ENCODE assay signal across 29 cellular contexts in genomic region chrX:34584781-34585180, GRCh38.
"Had no signal": no experiment of that assay in that cellular context is flagged by ENCODE, and none has a peak within 500 bp of the region (broad histone marks: within the 10 kb centered on the region; RNA-seq: fewer than 3 reads in every experiment).

No MANE protein-coding gene starts in this region.

- ATAC-seq: activated CD8-positive, alpha-beta memory T cell treated with anti-CD3 and anti-CD28 coated beads, Interleukin-2, amount 10 ng/mL, durations not matched to agents 7 days and 5 days; activated naive CD4-positive, alpha-beta T cell treated with anti-CD3 and anti-CD28 coated beads, Interleukin-2, amount 50 U/mL, for 72 hours; activated naive CD8-positive, alpha-beta T cell treated with anti-CD3 and anti-CD28 coated beads, Interleukin-2, amount 50 U/mL, for 24 hours; T-helper 17 cell had no signal

- H3K27ac ChIP-seq: ascending aorta, cardiac muscle cell, KMS-11, Peyer's patch, RWPE1, SJSA1 had no signal

- H3K36me3 Mint-ChIP-seq: activated CD8-positive, alpha-beta memory T cell treated with anti-CD3 and anti-CD28 coated beads, Interleukin-2, amount 10 ng/mL, durations not matched to agents 7 days and 5 days; activated naive CD4-positive, alpha-beta T cell treated with anti-CD3 and anti-CD28 coated beads, Interleukin-2, amount 50 U/mL, for 72 hours had no signal

- DNase-seq: activated B cell treated with CpG ODN at 0.5 μM for 24 hours; activated CD4-positive, alpha-beta T cell treated with anti-CD3 and anti-CD28 coated beads for 1 hour; activated CD4-positive, alpha-beta T cell treated with anti-CD3 and anti-CD28 coated beads, Interleukin-2, amount 10 ng/mL, durations not matched to agents 24 days and 14 days; activated CD4-positive, alpha-beta T cell treated with anti-CD3 and anti-CD28 coated beads, Interleukin-2, amount 50 U/mL, for 48 hours; activated CD8-positive, alpha-beta memory T cell treated with anti-CD3 and anti-CD28 coated beads, Interleukin-2, amount 10 ng/mL, durations not matched to agents 7 days and 5 days; activated effector memory CD4-positive, alpha-beta T cell treated with anti-CD3 and anti-CD28 coated beads, Interleukin-2, amount 50 U/mL, for 16 hours; activated naive CD4-positive, alpha-beta T cell treated with Interleukin-2 at 50 U/mL for 16 hours; activated naive CD8-positive, alpha-beta T cell treated with anti-CD3 and anti-CD28 coated beads, Interleukin-2, amount 50 U/mL, for 24 hours; activated T-cell treated with anti-CD3 and anti-CD28 coated beads, Interleukin-2, amount 50 U/mL, for 24 hours; amniotic stem cell; MG63; NCI-H1105; NCI-H1436; NCI-H1694 treated with DMSO at 0.1 percent for 48 hours; NCI-H2029 treated with DMSO at 0.1 percent for 48 hours; NCI-H510A treated with DMSO at 0.1 percent for 48 hours; NCI-H69; Peyer's patch; Right ventricle myocardium superior; T-helper 17 cell; T-helper 9 cell had no signal

- H3K9ac ChIP-seq: KMS-11 had no signal

- H3K27me3 ChIP-seq: ascending aorta, cardiac muscle cell, MG63, Peyer's patch, SJSA1 had no signal

- H3K4me2 ChIP-seq: KMS-11 had no signal

- H3K4me3 Mint-ChIP-seq: activated B cell treated with CpG ODN at 0.5 μM for 24 hours; activated CD4-positive, alpha-beta T cell treated with anti-CD3 and anti-CD28 coated beads, Interleukin-2, amount 10 ng/mL, durations not matched to agents 24 days and 14 days; activated CD8-positive, alpha-beta memory T cell treated with anti-CD3 and anti-CD28 coated beads, Interleukin-2, amount 10 ng/mL, durations not matched to agents 7 days and 5 days; activated naive CD8-positive, alpha-beta T cell treated with anti-CD3 and anti-CD28 coated beads, Interleukin-2, amount 50 U/mL, for 24 hours; activated T-cell treated with anti-CD3 and anti-CD28 coated beads, Interleukin-2, amount 50 U/mL, for 24 hours; activated T-helper 1 cell treated with anti-CD3 and anti-CD28 coated beads, Interleukin-12 subunit alpha, Interleukin-12 subunit beta, Interleukin-2, Interleukin-4 antibody, amounts not matched to agents 30 ng/mL and 10 ng/mL and 1 ng/mL, durations not matched to agents 14 hours and 24 hours and 36 hours; brain; T-helper 17 cell had no signal

- H3K27ac Mint-ChIP-seq: activated B cell treated with CpG ODN at 0.5 μM for 24 hours; activated CD4-positive, alpha-beta T cell treated with anti-CD3 and anti-CD28 coated beads, Interleukin-2, amount 10 ng/mL, durations not matched to agents 24 days and 14 days; activated CD8-positive, alpha-beta memory T cell treated with anti-CD3 and anti-CD28 coated beads, Interleukin-2, amount 10 ng/mL, durations not matched to agents 7 days and 5 days; activated naive CD4-positive, alpha-beta T cell treated with anti-CD3 and anti-CD28 coated beads, Interleukin-2, amount 50 U/mL, for 72 hours; activated naive CD8-positive, alpha-beta T cell treated with anti-CD3 and anti-CD28 coated beads, Interleukin-2, amount 50 U/mL, for 24 hours; activated T-cell treated with anti-CD3 and anti-CD28 coated beads, Interleukin-2, amount 50 U/mL, for 24 hours; activated T-helper 1 cell treated with anti-CD3 and anti-CD28 coated beads, Interleukin-12 subunit alpha, Interleukin-12 subunit beta, Interleukin-2, Interleukin-4 antibody, amounts not matched to agents 30 ng/mL and 10 ng/mL and 1 ng/mL, durations not matched to agents 14 hours and 24 hours and 36 hours; brain; T-helper 17 cell had no signal

- H3K4me1 Mint-ChIP-seq: activated B cell treated with CpG ODN at 0.5 μM for 24 hours; activated CD4-positive, alpha-beta T cell treated with anti-CD3 and anti-CD28 coated beads, Interleukin-2, amount 10 ng/mL, durations not matched to agents 24 days and 14 days; activated CD8-positive, alpha-beta memory T cell treated with anti-CD3 and anti-CD28 coated beads, Interleukin-2, amount 10 ng/mL, durations not matched to agents 7 days and 5 days; activated naive CD8-positive, alpha-beta T cell treated with anti-CD3 and anti-CD28 coated beads, Interleukin-2, amount 50 U/mL, for 24 hours; T-helper 17 cell had no signal

- H3K4me3 ChIP-seq: ascending aorta, cardiac muscle cell, MG63, Peyer's patch, SJSA1 had no signal

- H3K9me3 Mint-ChIP-seq: activated B cell treated with CpG ODN at 0.5 μM for 24 hours; activated CD4-positive, alpha-beta T cell treated with anti-CD3 and anti-CD28 coated beads, Interleukin-2, amount 10 ng/mL, durations not matched to agents 24 days and 14 days; activated naive CD4-positive, alpha-beta T cell treated with anti-CD3 and anti-CD28 coated beads, Interleukin-2, amount 50 U/mL, for 72 hours; activated naive CD8-positive, alpha-beta T cell treated with anti-CD3 and anti-CD28 coated beads, Interleukin-2, amount 50 U/mL, for 24 hours; activated T-helper 1 cell treated with anti-CD3 and anti-CD28 coated beads, Interleukin-12 subunit alpha, Interleukin-12 subunit beta, Interleukin-2, Interleukin-4 antibody, amounts not matched to agents 30 ng/mL and 10 ng/mL and 1 ng/mL, durations not matched to agents 14 hours and 24 hours and 36 hours had no signal

- H3K36me3 ChIP-seq: ascending aorta, cardiac muscle cell, MG63, Peyer's patch, SJSA1 had no signal

- H3K4me1 ChIP-seq: ascending aorta, Peyer's patch, SJSA1 had no signal

- H3K9me3 ChIP-seq: MG63, Peyer's patch, SJSA1 had no signal

- H3K27me3 Mint-ChIP-seq: activated B cell treated with CpG ODN at 0.5 μM for 24 hours; activated CD4-positive, alpha-beta T cell treated with anti-CD3 and anti-CD28 coated beads, Interleukin-2, amount 10 ng/mL, durations not matched to agents 24 days and 14 days; activated CD8-positive, alpha-beta memory T cell treated with anti-CD3 and anti-CD28 coated beads, Interleukin-2, amount 10 ng/mL, durations not matched to agents 7 days and 5 days; activated naive CD8-positive, alpha-beta T cell treated with anti-CD3 and anti-CD28 coated beads, Interleukin-2, amount 50 U/mL, for 24 hours; T-helper 17 cell had no signal
